8 cellular contexts compared by ENCODE assay signal in the genomic region with DNA sequence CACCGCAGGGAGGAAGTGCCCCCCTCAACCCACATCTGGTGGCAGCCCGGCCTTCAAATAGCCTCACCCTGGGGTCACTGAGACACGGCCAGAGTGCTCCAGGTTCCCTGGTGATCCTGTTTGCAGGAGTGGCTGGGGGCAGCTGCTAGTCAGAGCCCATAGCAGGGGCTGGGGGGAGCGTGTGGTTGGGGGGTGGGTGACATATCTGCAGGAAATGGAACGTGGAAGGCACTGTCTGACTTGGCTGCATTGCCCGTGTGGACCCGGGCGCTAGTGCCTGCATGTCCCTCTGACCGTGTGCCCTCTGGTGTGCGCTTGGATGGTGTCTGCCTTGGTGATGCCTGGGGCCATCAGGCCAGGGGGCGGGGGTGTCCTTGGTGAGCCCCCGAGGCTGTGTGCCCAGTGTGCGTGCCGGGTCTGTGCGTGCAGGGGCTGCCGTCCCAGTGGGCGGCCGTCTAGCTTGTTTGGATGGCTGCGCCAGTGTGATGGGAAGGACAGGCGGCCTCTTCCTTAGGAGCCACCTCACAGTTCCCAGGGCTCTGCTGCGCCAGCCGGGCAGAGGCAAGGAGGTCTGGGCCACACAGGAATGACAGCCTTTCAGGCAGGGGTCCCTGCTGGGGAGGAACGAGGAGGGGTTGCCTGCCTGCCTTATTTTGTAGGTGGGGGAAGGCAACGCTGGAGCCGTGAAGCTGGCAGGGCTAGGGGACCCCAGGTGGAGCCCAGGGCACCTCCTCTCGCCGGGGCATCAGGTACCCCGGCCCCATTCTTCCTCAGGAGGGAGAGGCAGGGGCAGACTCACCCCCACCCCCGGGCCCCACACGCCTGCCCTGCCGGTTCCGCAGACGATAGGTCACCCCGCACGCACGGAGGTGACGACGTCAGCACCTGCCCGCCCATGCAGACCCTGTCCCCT. TPM values are rescaled to one million over a fixed set of nuclear protein-coding genes. Genes with fewer than 3 reads are reported as not detected.
DNase-seq lines count a peak whose midpoint lies in the region; ATAC-seq lines count a peak whose summit lies in the region.

No MANE protein-coding gene starts in this region.

- no peaks in the 10 kb centered on the region for H3K9me3 Mint-ChIP-seq in activated T-cell treated with anti-CD3 and anti-CD28 coated beads, Interleukin-2, amount 50 U/mL, for 4 hours
- H3K9me3 Mint-ChIP-seq in activated naive CD8-positive, alpha-beta T cell treated with anti-CD3 and anti-CD28 coated beads for 36 hours = no peaks in the 10 kb centered on the region

- H3K27me3 Mint-ChIP-seq in activated T-cell treated with anti-CD3 and anti-CD28 coated beads, Interleukin-2, amount 50 U/mL, for 4 hours (ENCODE audit: low read depth) = peaks cover 10% of the 10 kb centered on the region
- peaks cover 5% of the 10 kb centered on the region for H3K27me3 Mint-ChIP-seq in activated naive CD8-positive, alpha-beta T cell treated with anti-CD3 and anti-CD28 coated beads for 36 hours

- H3K4me3 ChIP-seq in iPS-18c (ENCODE audit: insufficient read depth, low read depth, low read length) = peak overlapping the region; percentile 78

- H3K4me1 Mint-ChIP-seq in activated T-cell treated with anti-CD3 and anti-CD28 coated beads, Interleukin-2, amount 50 U/mL, for 4 hours (ENCODE audit: low read depth) = peaks cover 5% of the 10 kb centered on the region
- peaks cover 22% of the 10 kb centered on the region for H3K4me1 Mint-ChIP-seq in activated naive CD8-positive, alpha-beta T cell treated with anti-CD3 and anti-CD28 coated beads for 36 hours

- no peak for DNase-seq in activated T-cell treated with anti-CD3 and anti-CD28 coated beads, Interleukin-2, amount 50 U/mL, for 4 hours
- DNase-seq in activated T-cell treated with anti-CD3 and anti-CD28 coated beads, Interleukin-2, amount 50 U/mL, for 48 hours = no peak
- DNase-seq in activated naive CD8-positive, alpha-beta T cell treated with anti-CD3 and anti-CD28 coated beads for 36 hours = no peak
- DNase-seq in stimulated activated naive CD8-positive, alpha-beta T cell treated with anti-CD3 and anti-CD28 coated beads, Interleukin-15, Interleukin-2, amounts not matched to agents 100 U/mL and 50 U/mL, for 24 hours = peak; percentile 32
- DNase-seq in midbrain (lab: John Stamatoyannopoulos, UW) (no peak), NCI-H446 treated with DMSO at 0.1 percent for 48 hours (lab: John Stamatoyannopoulos, UW) (no peak)

- H3K36me3 Mint-ChIP-seq in activated T-cell treated with anti-CD3 and anti-CD28 coated beads, Interleukin-2, amount 50 U/mL, for 4 hours (ENCODE audit: insufficient read depth) = no peaks in the 10 kb centered on the region
- no peaks in the 10 kb centered on the region for H3K36me3 Mint-ChIP-seq in activated naive CD8-positive, alpha-beta T cell treated with anti-CD3 and anti-CD28 coated beads for 36 hours

- peak overlapping the region; percentile 73 for H3K4me3 Mint-ChIP-seq in activated T-cell treated with anti-CD3 and anti-CD28 coated beads, Interleukin-2, amount 50 U/mL, for 4 hours
- H3K4me3 Mint-ChIP-seq in activated naive CD8-positive, alpha-beta T cell treated with anti-CD3 and anti-CD28 coated beads for 36 hours = peak overlapping the region; percentile 83

- H3K27ac Mint-ChIP-seq in activated naive CD8-positive, alpha-beta T cell treated with anti-CD3 and anti-CD28 coated beads for 36 hours = no peak overlapping the region

- H3K9me3 ChIP-seq in iPS-18c (ENCODE audit: control insufficient read depth, insufficient read depth, low read length) = no peaks in the 10 kb centered on the region

- ATAC-seq in activated T-cell treated with anti-CD3 and anti-CD28 coated beads, Interleukin-2, amount 50 U/mL, for 4 hours = peak; percentile 44 to 52
- ATAC-seq in stimulated activated naive CD8-positive, alpha-beta T cell treated with anti-CD3 and anti-CD28 coated beads, Interleukin-15, Interleukin-2, amounts not matched to agents 100 U/mL and 50 U/mL, for 24 hours = peak; percentile 3
- ATAC-seq in HG02678 (IDR thresholded peaks at IDR 0.05; ENCODE audit: unreplicated experiment) = no peak

RNA-seq across cellular contexts. Expression of gene NDRG4, which starts 0.6 kb away (rescaled TPM):
- under 1 TPM; 0.54 to 0.91 (median 0.84) TPM for total RNA-seq in activated T-cell treated with anti-CD3 and anti-CD28 coated beads, Interleukin-2, amount 50 U/mL, for 4 hours
- 1 to 10 TPM; 6.8 to 7.3 TPM for total RNA-seq in activated naive CD8-positive, alpha-beta T cell treated with anti-CD3 and anti-CD28 coated beads for 36 hours

RNA-seq across cellular contexts. Expression of gene SETD6, which starts 14.7 kb away (rescaled TPM):
- 10 to 100 TPM; 31.7 to 36.5 (median 33.3) TPM for total RNA-seq in activated T-cell treated with anti-CD3 and anti-CD28 coated beads, Interleukin-2, amount 50 U/mL, for 4 hours
- total RNA-seq in activated naive CD8-positive, alpha-beta T cell treated with anti-CD3 and anti-CD28 coated beads for 36 hours = 10 to 100 TPM; 18.7 to 20.2 TPM

Comparison
In these comparisons a context has a peak if more than half of its experiments do, and no peak if none do; other contexts are left out.
1. RNA of gene NDRG4, which starts 0.6 kb away (total RNA-seq): 6.8 to 7.3 TPM in activated naive CD8-positive, alpha-beta T cell treated with anti-CD3 and anti-CD28 coated beads for 36 hours; 0.54 to 0.91 TPM in activated T-cell treated with anti-CD3 and anti-CD28 coated beads, Interleukin-2, amount 50 U/mL, for 4 hours; every median in the first group is over 4 times any median in the second.